Comparison of ENCODE assay signal across 29 cellular contexts in the genomic region with DNA sequence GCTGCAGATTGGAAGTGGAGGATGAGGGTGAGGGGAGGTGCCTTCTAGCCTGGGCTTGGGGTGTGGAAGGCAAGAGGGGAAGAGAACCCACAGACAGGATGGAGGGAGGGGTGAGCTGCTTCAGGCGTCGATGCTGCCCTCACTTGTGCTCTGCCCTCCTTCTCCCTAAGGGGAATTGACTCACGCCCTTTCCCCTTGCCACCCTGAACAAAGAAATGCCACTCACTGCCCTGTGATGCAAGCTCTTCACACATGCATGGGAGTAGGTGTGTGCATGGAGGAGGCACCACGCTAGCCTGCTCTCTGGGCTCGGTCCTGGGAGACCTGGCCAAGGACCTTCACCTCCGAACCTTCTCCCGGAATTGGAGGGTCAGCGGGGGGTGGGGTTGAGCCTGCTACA. TPM values are rescaled to one million over a fixed set of nuclear protein-coding genes. Genes with fewer than 3 reads are reported as not detected.
DNase-seq lines count a peak whose midpoint lies in the region; ATAC-seq and TF ChIP-seq lines count a peak whose summit lies in the region.
"Had no signal": no experiment of that assay in that cellular context is flagged by ENCODE, and none has a peak within 500 bp of the region (broad histone marks: within the 10 kb centered on the region; RNA-seq: fewer than 3 reads in every experiment).

No MANE protein-coding gene starts in this region.

- POLR2A ChIA-PET in PC-3 (lab: Charles Lee; ENCODE audit: unreplicated experiment) = interaction anchor here (0.6 kb wide), 1 partner anchor 85 kb away, joined by 10 read pairs; no protein-coding TSS in a partner anchor
- POLR2A ChIA-PET in activated CD4-positive, alpha-beta memory T cell treated with anti-CD3 and anti-CD28 coated beads for 36 hours (lab: Charles Lee) = no interaction called here

- CTCF ChIA-PET in PC-3 (lab: Charles Lee) = no interaction called here
- CTCF ChIA-PET in activated CD4-positive, alpha-beta memory T cell treated with anti-CD3 and anti-CD28 coated beads for 36 hours (lab: Charles Lee) = no interaction called here

- ATAC-seq in PC-3 (peak; percentile 30), foreskin keratinocyte (peak; percentile 51), GM19351 (IDR thresholded peaks at IDR 0.05; ENCODE audit: unreplicated experiment) (no peak)
- ATAC-seq: activated CD4-positive, CD25-positive, alpha-beta regulatory T cell treated with anti-CD3 and anti-CD28 coated beads, Interleukin-2, amount 50 U/mL, for 24 hours; body of pancreas; K562 had no signal

- peak overlapping the region; percentile 73 to 91 (median 80) for H3K4me2 ChIP-seq in BLaER1 treated with 17β-estradiol and CSF1 and Interleukin-3, amounts not matched to agents 10 nM and 100 nM
- H3K4me2 ChIP-seq in PC-3 (ENCODE audit: low read length) = peak overlapping the region; percentile 62

- DNase-seq in Daoy (ENCODE audit: low read depth) (peak; percentile 41), PC-3 (peak; percentile 66), foreskin keratinocyte (peak; percentile 74 to 92), NK-92 (lab: John Stamatoyannopoulos, UW; ENCODE audit: unreplicated experiment) (no peak)
- DNase-seq in activated CD4-positive, alpha-beta memory T cell treated with anti-CD3 and anti-CD28 coated beads for 36 hours = no peak
- DNase-seq: activated CD4-positive, alpha-beta T cell treated with anti-CD3 and anti-CD28 coated beads, Interleukin-2, amount 50 U/mL, for 48 hours; activated naive CD4-positive, alpha-beta T cell treated with anti-CD3 and anti-CD28 coated beads for 36 hours; activated T-cell treated with anti-CD3 and anti-CD28 coated beads, Interleukin-2, amount 50 U/mL, for 72 hours; body of pancreas; GOT3; MG63; NCI-H1417; NCI-H2081; NCI-H446 treated with DMSO at 0.1 percent for 48 hours; OCI-M1; ovary; SHP77; stimulated activated naive CD4-positive, alpha-beta T cell had no signal

- H3K36me3 Mint-ChIP-seq in activated CD4-positive, alpha-beta memory T cell treated with anti-CD3 and anti-CD28 coated beads for 36 hours = no peaks in the 10 kb centered on the region
- H3K36me3 Mint-ChIP-seq: CD14-positive monocyte, type B pancreatic cell had no signal

- no peak for TF ChIP-seq CTCF in PC-3 (conservative IDR thresholded peaks at IDR 0.05; ENCODE audit: low read depth, low read length)
- TF ChIP-seq CTCF in foreskin keratinocyte (conservative IDR thresholded peaks at IDR 0.05) = no peak

- peak overlapping the region in 3 of 11 experiments; percentile 26 to 51 (median 43); a peak in 2 of 22 replicates for H3K9ac ChIP-seq in BLaER1 treated with 17β-estradiol and CSF1 and Interleukin-3, amounts not matched to agents 10 nM and 100 nM
- no peak overlapping the region for H3K9ac ChIP-seq in PC-3 (ENCODE audit: low read length)

- H3K9me2 ChIP-seq in PC-3 (replicated peaks; ENCODE audit: low read length) = no peaks in the 10 kb centered on the region

- peaks cover 0 to 13% (median 4%) of the 10 kb centered on the region in 11 experiments; a peak in 4 of 22 replicates for H3K9me3 ChIP-seq in BLaER1 treated with 17β-estradiol and CSF1 and Interleukin-3, amounts not matched to agents 10 nM and 100 nM (replicated peaks in 1 of 11)
- no peaks in the 10 kb centered on the region for H3K9me3 ChIP-seq in PC-3 (ENCODE audit: low read length)
- H3K9me3 ChIP-seq: body of pancreas, MG63, ovary had no signal

- H3K36me3 ChIP-seq in BLaER1 treated with 17β-estradiol and CSF1 and Interleukin-3, amounts not matched to agents 10 nM and 100 nM = no peaks in the 10 kb centered on the region
- no peaks in the 10 kb centered on the region for H3K36me3 ChIP-seq in PC-3 (ENCODE audit: low read depth, low read length)
- H3K36me3 ChIP-seq: MG63, ovary had no signal

- BruUV-seq in PC-3 (replicated peaks; lab: Mats Ljungman, UMichigan) = no TSS peak

- no peak overlapping the region for H3K4me3 Mint-ChIP-seq in activated CD4-positive, alpha-beta memory T cell treated with anti-CD3 and anti-CD28 coated beads for 36 hours
- H3K4me3 Mint-ChIP-seq: activated naive CD4-positive, alpha-beta T cell treated with anti-CD3 and anti-CD28 coated beads for 36 hours; neural crest cell; type B pancreatic cell had no signal

- H4K20me1 ChIP-seq in BLaER1 treated with 17β-estradiol and CSF1 and Interleukin-3, amounts not matched to agents 10 nM and 100 nM = no peaks in the 10 kb centered on the region; a peak in 1 of 22 replicates
- no peaks in the 10 kb centered on the region for H4K20me1 ChIP-seq in PC-3 (ENCODE audit: low read length)

- H3K4me1 Mint-ChIP-seq in activated CD4-positive, alpha-beta memory T cell treated with anti-CD3 and anti-CD28 coated beads for 36 hours (ENCODE audit: low read depth) = peaks cover 9% of the 10 kb centered on the region
- H3K4me1 Mint-ChIP-seq: CD14-positive monocyte had no signal

- H3F3A ChIP-seq in PC-3 (ENCODE audit: low read length, unreplicated experiment) = no peaks in the 10 kb centered on the region

- H3K27ac ChIP-seq in BLaER1 treated with 17β-estradiol and CSF1 and Interleukin-3, amounts not matched to agents 10 nM and 100 nM = peak overlapping the region in 6 of 11 experiments; percentile 27 to 65 (median 44); a peak in 8 of 22 replicates
- H3K27ac ChIP-seq in PC-3 (ENCODE audit: low read length) (peak overlapping the region; percentile 60), foreskin keratinocyte (peak overlapping the region; percentile 85)
- H3K27ac ChIP-seq: body of pancreas, ovary had no signal

- no peaks in the 10 kb centered on the region for H3K79me2 ChIP-seq in PC-3 (ENCODE audit: low read length)

- no peaks in the 10 kb centered on the region for H3K9me3 Mint-ChIP-seq in activated CD4-positive, alpha-beta memory T cell treated with anti-CD3 and anti-CD28 coated beads for 36 hours
- H3K9me3 Mint-ChIP-seq: activated naive CD4-positive, alpha-beta T cell treated with anti-CD3 and anti-CD28 coated beads for 36 hours; activated T-cell treated with anti-CD3 and anti-CD28 coated beads, Interleukin-2, amount 50 U/mL, for 72 hours; neural crest cell; type B pancreatic cell had no signal

- peaks cover 25 to 29% (median 28%) of the 10 kb centered on the region in 10 experiments for H3K4me1 ChIP-seq in BLaER1 treated with 17β-estradiol and CSF1 and Interleukin-3, amounts not matched to agents 10 nM and 100 nM
- H3K4me1 ChIP-seq in PC-3 (ENCODE audit: insufficient read depth, low read length) = peaks cover 25% of the 10 kb centered on the region
- H3K4me1 ChIP-seq in foreskin keratinocyte = peaks cover 17% of the 10 kb centered on the region
- H3K4me1 ChIP-seq: body of pancreas had no signal

- peaks cover 0 to 5% (median 0%) of the 10 kb centered on the region in 11 experiments; a peak in 1 of 22 replicates for H3K27me3 ChIP-seq in BLaER1 treated with 17β-estradiol and CSF1 and Interleukin-3, amounts not matched to agents 10 nM and 100 nM
- H3K27me3 ChIP-seq in PC-3 (ENCODE audit: low read length) = no peaks in the 10 kb centered on the region
- H3K27me3 ChIP-seq in foreskin keratinocyte = no peaks in the 10 kb centered on the region
- H3K27me3 ChIP-seq: body of pancreas, MG63, ovary had no signal

- intact Hi-C loops in PC-3 (cut with micrococcal nuclease) = loop anchor here (2.0 kb wide), 1 partner anchor 155 kb away; no protein-coding TSS in a partner anchor
- intact Hi-C loops in activated CD4-positive, alpha-beta memory T cell treated with anti-CD3 and anti-CD28 coated beads for 36 hours (cut with micrococcal nuclease) = no loop called here

- H3K27me3 Mint-ChIP-seq in activated CD4-positive, alpha-beta memory T cell treated with anti-CD3 and anti-CD28 coated beads for 36 hours = peaks cover 36% of the 10 kb centered on the region

- H2AFZ ChIP-seq in PC-3 (ENCODE audit: low read length) = no peak overlapping the region; the same call in 1 of the 2 replicates

- no peak overlapping the region; a peak in 1 of 20 replicates for H3K4me3 ChIP-seq in BLaER1 treated with 17β-estradiol and CSF1 and Interleukin-3, amounts not matched to agents 10 nM and 100 nM
- H3K4me3 ChIP-seq in PC-3 (ENCODE audit: low read length) = no peak overlapping the region
- H3K4me3 ChIP-seq: body of pancreas, K562, MG63, ovary, skin epidermis had no signal

- H3K27ac Mint-ChIP-seq in activated CD4-positive, alpha-beta memory T cell treated with anti-CD3 and anti-CD28 coated beads for 36 hours = no peak overlapping the region
- H3K27ac Mint-ChIP-seq: activated naive CD4-positive, alpha-beta T cell treated with anti-CD3 and anti-CD28 coated beads for 36 hours; activated T-cell treated with anti-CD3 and anti-CD28 coated beads, Interleukin-2, amount 50 U/mL, for 72 hours; CD14-positive monocyte; type B pancreatic cell had no signal

RNA-seq across cellular contexts. Expression of gene PRMT8, which starts 35.7 kb away (rescaled TPM):
- not detected in 2 replicates for total RNA-seq in Daoy (2014; rRNA removed; shearing (Covaris generic))
- not detected in 2 replicates for total RNA-seq in PC-3 (2014; rRNA removed)
- not detected in 2 replicates for total RNA-seq in foreskin keratinocyte
- polyA plus RNA-seq in foreskin keratinocyte = not detected in 2 replicates
- total RNA-seq in activated CD4-positive, alpha-beta memory T cell treated with anti-CD3 and anti-CD28 coated beads for 36 hours = not detected
- total RNA-seq: activated naive CD4-positive, alpha-beta T cell treated with anti-CD3 and anti-CD28 coated beads for 36 hours; activated T-cell treated with anti-CD3 and anti-CD28 coated beads, Interleukin-2, amount 50 U/mL, for 72 hours; dermis microvascular lymphatic vessel endothelial cell; HT1080; K562; T-helper 2 cell treated with Interferon-gamma antibody and Interleukin-4, amounts not matched to agents 100 ng/mL and 5 ng/mL, for 36 hours had no signal
- polyA plus RNA-seq: CD14-positive monocyte, K562 had no signal

Comparison
In these comparisons a context has a peak if more than half of its experiments do, and no peak if none do; other contexts are left out.
1. DNase-seq: peak in Daoy (single experiment), PC-3 (single experiment) and foreskin keratinocyte (2 of 2); none in NK-92 (single experiment) and activated CD4-positive, alpha-beta memory T cell treated with anti-CD3 and anti-CD28 coated beads for 36 hours (single experiment).
2. Peak in every context shown above with its lines, with median percentiles within 50 percentile points of each other: H3K27ac ChIP-seq.